Comparison of ENCODE assay signal across 29 cellular contexts in genomic region chr12:81987351-81987750, GRCh38.
"Had no signal": no experiment of that assay in that cellular context is flagged by ENCODE, and none has a peak within 500 bp of the region (broad histone marks: within the 10 kb centered on the region; RNA-seq: fewer than 3 reads in every experiment).

No MANE protein-coding gene starts in this region.

- H3K4me2 ChIP-seq: smooth muscle cell had no signal

- H3K4me3 ChIP-seq: adrenal gland, body of pancreas, gastrocnemius medialis, ovary, prostate gland, right atrium auricular region, smooth muscle cell, upper lobe of left lung, vagina had no signal

- H3K36me3 ChIP-seq: adrenal gland, gastrocnemius medialis, ovary, prostate gland, right atrium auricular region, upper lobe of left lung, vagina had no signal

- H3K27me3 ChIP-seq: adrenal gland, body of pancreas, gastrocnemius medialis, ovary, right atrium auricular region, upper lobe of left lung, vagina had no signal

- DNase-seq: activated CD4-positive, alpha-beta T cell treated with anti-CD3 and anti-CD28 coated beads for 4 hours; activated CD4-positive, alpha-beta T cell treated with anti-CD3 and anti-CD28 coated beads, Interleukin-2, amount 50 U/mL, for 4 hours; activated effector memory CD4-positive, alpha-beta T cell treated with Interleukin-2 at 50 U/mL for 16 hours; activated naive CD4-positive, alpha-beta T cell treated with Interleukin-2 at 50 U/mL for 16 hours; activated naive CD8-positive, alpha-beta T cell treated with anti-CD3 and anti-CD28 coated beads for 36 hours; activated T-cell treated with anti-CD3 and anti-CD28 coated beads for 4 hours; adrenal gland; aorta; body of pancreas; cortex of kidney; effector memory CD8-positive, alpha-beta T cell; erythroblast; gastrocnemius medialis; glutamatergic neuron; left colon; mammary epithelial cell; naive B cell; nephron progenitor cell; ovary; stimulated activated CD4-positive, alpha-beta T cell treated with anti-CD3 and anti-CD28 coated beads, Interleukin-1b, Interleukin-23, amount 100 ng/mL, for 48 hours; stimulated activated CD4-positive, alpha-beta T cell treated with anti-CD3 and anti-CD28 coated beads, Interleukin-4, amount 100 ng/mL, for 4 hours; stimulated activated CD8-positive, alpha-beta memory T cell treated with anti-CD3 and anti-CD28 coated beads, Interleukin-4, amount 100 ng/mL, for 48 hours; stimulated activated naive CD8-positive, alpha-beta T cell treated with anti-CD3 and anti-CD28 coated beads, Interleukin-15, amount 100 ng/mL, for 72 hours; substantia nigra; upper lobe of left lung had no signal

- H3K4me1 ChIP-seq: adrenal gland, body of pancreas, gastrocnemius medialis, prostate gland, right atrium auricular region, upper lobe of left lung, vagina had no signal

- H3K9me3 ChIP-seq: adrenal gland, body of pancreas, gastrocnemius medialis, ovary, prostate gland, upper lobe of left lung, vagina had no signal

- H3K27ac ChIP-seq: adrenal gland, body of pancreas, gastrocnemius medialis, ovary, prostate gland, right atrium auricular region, upper lobe of left lung, vagina had no signal
